In genomic region chr17:78144146-78144719, GRCh38 we compare ENCODE assay signal across 8 cellular contexts. TPM values are rescaled to one million over a fixed set of nuclear protein-coding genes. Genes with fewer than 3 reads are reported as not detected.
DNase-seq lines count a peak whose midpoint lies in the region; ATAC-seq and TF ChIP-seq lines count a peak whose summit lies in the region.

No MANE protein-coding gene starts in this region.

- H3K4me2 ChIP-seq in osteoblast (ENCODE audit: insufficient read depth, low read length): no peak overlapping the region

- no peaks in the 10 kb centered on the region for H3K36me3 ChIP-seq in osteoblast (ENCODE audit: insufficient read depth, low read length)

- no peak for ATAC-seq in GM21447 (IDR thresholded peaks at IDR 0.05; ENCODE audit: unreplicated experiment)

- H3K9me3 ChIP-seq in osteoblast (ENCODE audit: low read depth, low read length): no peaks in the 10 kb centered on the region

- H3K79me2 ChIP-seq in osteoblast (ENCODE audit: insufficient read depth, low read length): no peaks in the 10 kb centered on the region

- H3K4me1 ChIP-seq in osteoblast (ENCODE audit: insufficient read depth, low read length): no peaks in the 10 kb centered on the region

- TF ChIP-seq CTCF in osteoblast (IDR thresholded peaks at IDR 0.05; ENCODE audit: extremely low read depth, low read depth, low read length): no peak

- H2AFZ ChIP-seq in osteoblast (ENCODE audit: low read length): no peak overlapping the region

- H3K4me3 ChIP-seq in osteoblast (ENCODE audit: insufficient read depth, low read length): no peak overlapping the region

- H3K27me3 ChIP-seq in osteoblast (ENCODE audit: insufficient read depth, low read length): peaks cover 5% of the 10 kb centered on the region

- no peak overlapping the region for H3K27ac ChIP-seq in osteoblast (ENCODE audit: low read depth, low read length)

- peak; percentile 19 for DNase-seq in NCI-H1105 treated with DMSO at 0.1 percent for 48 hours (lab: John Stamatoyannopoulos, UW)
- no peak for DNase-seq in NCI-H1105 (lab: John Stamatoyannopoulos, UW)
- DNase-seq in RPMI7951 (ENCODE audit: low read depth): peak; percentile 61
- DNase-seq in fibroblast of gingiva (ENCODE audit: low read depth): peak; percentile 84
- peak; percentile 93 for DNase-seq in osteoblast (ENCODE audit: insufficient read length, low spot score, missing footprints)
- DNase-seq in cerebellar cortex (ENCODE audit: low spot score): no peak
- DNase-seq in activated CD8-positive, alpha-beta memory T cell treated with anti-CD3 and anti-CD28 coated beads for 24 hours: no peak

- H4K20me1 ChIP-seq in osteoblast (ENCODE audit: insufficient read depth, low read length): no peaks in the 10 kb centered on the region

RNA-seq across cellular contexts. Expression of gene C17orf99, which starts 2.0 kb away (rescaled TPM):
- total RNA-seq in RPMI7951 (2014; rRNA removed; shearing (Covaris generic)): not detected in 2 replicates
- total RNA-seq in osteoblast: not detected in 2 replicates

RNA-seq across cellular contexts. Expression of gene TMC8, which starts 13.7 kb away (rescaled TPM):
- total RNA-seq in RPMI7951 (2014; rRNA removed; shearing (Covaris generic)): not detected in 2 replicates
- total RNA-seq in osteoblast: not detected in 2 replicates

RNA-seq across cellular contexts. Expression of gene TMC6, which starts 15.7 kb away (rescaled TPM):
- total RNA-seq in RPMI7951 (2014; rRNA removed; shearing (Covaris generic)): not detected in 2 replicates
- total RNA-seq in osteoblast: under 0.01 TPM in 1 of 2 replicates, not detected in the other

RNA-seq across cellular contexts. Expression of gene SYNGR2, which starts 24.1 kb away (rescaled TPM):
- total RNA-seq in RPMI7951 (2014; rRNA removed; shearing (Covaris generic)): 15.6 and 17.3 TPM in 2 replicates
- 1.5 and 3.3 TPM in 2 replicates for total RNA-seq in osteoblast

RNA-seq across cellular contexts. Expression of gene TK1, which starts 42.6 kb away (rescaled TPM):
- total RNA-seq in RPMI7951 (2014; rRNA removed; shearing (Covaris generic)): 161 and 167 TPM in 2 replicates
- 17.7 and 23.9 TPM in 2 replicates for total RNA-seq in osteoblast

Comparison
In these comparisons a context has a peak if more than half of its experiments do, and no peak if none do; other contexts are left out.
1. DNase-seq: peak in NCI-H1105 treated with DMSO at 0.1 percent for 48 hours (single experiment), RPMI7951 (single experiment), fibroblast of gingiva (single experiment) and osteoblast (single experiment); none in NCI-H1105 (single experiment), cerebellar cortex (single experiment) and activated CD8-positive, alpha-beta memory T cell treated with anti-CD3 and anti-CD28 coated beads for 24 hours (single experiment).